ENCODE assay signal across 2 cellular contexts in genomic region chr19:19445288-19445687, GRCh38.
TF ChIP-seq lines count a peak whose summit lies in the region.

No MANE protein-coding gene starts in this region.

TF ChIP-seq in SK-N-SH, 30 proteins besides CTCF, POLR2A, EP300 and RAD21 (continued from another document):
- no peak for TF ChIP-seq MXI1 (IDR thresholded peaks at IDR 0.05; ENCODE audit: low read depth, low read length)
- no peak for TF ChIP-seq RXRA (IDR thresholded peaks at IDR 0.05; ENCODE audit: borderline replicate concordance, low read depth)
- no peak for TF ChIP-seq TAF1 (IDR thresholded peaks at IDR 0.05; ENCODE audit: borderline replicate concordance, low read depth, low read length)
- no peak for TF ChIP-seq ELF1 (IDR thresholded peaks at IDR 0.05)
- no peak for TF ChIP-seq RFX5 (IDR thresholded peaks at IDR 0.05; ENCODE audit: low read length)
- TF ChIP-seq POLR2AphosphoS5 (IDR thresholded peaks at IDR 0.05; ENCODE audit: low read depth, low read length): no peak
- TF ChIP-seq CHD2 (IDR thresholded peaks at IDR 0.05; ENCODE audit: low read length, partially characterized antibody): no peak
- TF ChIP-seq GATA2 (CRISPR knock-in tag; IDR thresholded peaks at IDR 0.05): no peak
- TF ChIP-seq SIN3A (IDR thresholded peaks at IDR 0.05; ENCODE audit: borderline replicate concordance, low read depth, low read length): no peak
- no peak for TF ChIP-seq MEF2A (IDR thresholded peaks at IDR 0.05; ENCODE audit: borderline replicate concordance, low read depth)
- TF ChIP-seq, protein P1, sequence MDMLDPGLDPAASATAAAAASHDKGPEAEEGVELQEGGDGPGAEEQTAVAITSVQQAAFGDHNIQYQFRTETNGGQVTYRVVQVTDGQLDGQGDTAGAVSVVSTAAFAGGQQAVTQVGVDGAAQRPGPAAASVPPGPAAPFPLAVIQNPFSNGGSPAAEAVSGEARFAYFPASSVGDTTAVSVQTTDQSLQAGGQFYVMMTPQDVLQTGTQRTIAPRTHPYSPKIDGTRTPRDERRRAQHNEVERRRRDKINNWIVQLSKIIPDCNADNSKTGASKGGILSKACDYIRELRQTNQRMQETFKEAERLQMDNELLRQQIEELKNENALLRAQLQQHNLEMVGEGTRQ (IDR thresholded peaks at IDR 0.05; ENCODE audit: borderline replicate concordance, low read depth, low read length): no peak
- TF ChIP-seq, protein P2, sequence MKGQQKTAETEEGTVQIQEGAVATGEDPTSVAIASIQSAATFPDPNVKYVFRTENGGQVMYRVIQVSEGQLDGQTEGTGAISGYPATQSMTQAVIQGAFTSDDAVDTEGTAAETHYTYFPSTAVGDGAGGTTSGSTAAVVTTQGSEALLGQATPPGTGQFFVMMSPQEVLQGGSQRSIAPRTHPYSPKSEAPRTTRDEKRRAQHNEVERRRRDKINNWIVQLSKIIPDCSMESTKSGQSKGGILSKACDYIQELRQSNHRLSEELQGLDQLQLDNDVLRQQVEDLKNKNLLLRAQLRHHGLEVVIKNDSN (IDR thresholded peaks at IDR 0.05; ENCODE audit: borderline replicate concordance, low read depth): no peak
- no peak for TF ChIP-seq FOSL2 (IDR thresholded peaks at IDR 0.05; ENCODE audit: borderline replicate concordance, low read depth)

TF ChIP-seq in SK-N-SH treated with all-trans-retinoic acid at 6 μM for 48 hours, 23 proteins besides CTCF, POLR2A, EP300 and RAD21 (continued from another document):
- TF ChIP-seq, protein P3, sequence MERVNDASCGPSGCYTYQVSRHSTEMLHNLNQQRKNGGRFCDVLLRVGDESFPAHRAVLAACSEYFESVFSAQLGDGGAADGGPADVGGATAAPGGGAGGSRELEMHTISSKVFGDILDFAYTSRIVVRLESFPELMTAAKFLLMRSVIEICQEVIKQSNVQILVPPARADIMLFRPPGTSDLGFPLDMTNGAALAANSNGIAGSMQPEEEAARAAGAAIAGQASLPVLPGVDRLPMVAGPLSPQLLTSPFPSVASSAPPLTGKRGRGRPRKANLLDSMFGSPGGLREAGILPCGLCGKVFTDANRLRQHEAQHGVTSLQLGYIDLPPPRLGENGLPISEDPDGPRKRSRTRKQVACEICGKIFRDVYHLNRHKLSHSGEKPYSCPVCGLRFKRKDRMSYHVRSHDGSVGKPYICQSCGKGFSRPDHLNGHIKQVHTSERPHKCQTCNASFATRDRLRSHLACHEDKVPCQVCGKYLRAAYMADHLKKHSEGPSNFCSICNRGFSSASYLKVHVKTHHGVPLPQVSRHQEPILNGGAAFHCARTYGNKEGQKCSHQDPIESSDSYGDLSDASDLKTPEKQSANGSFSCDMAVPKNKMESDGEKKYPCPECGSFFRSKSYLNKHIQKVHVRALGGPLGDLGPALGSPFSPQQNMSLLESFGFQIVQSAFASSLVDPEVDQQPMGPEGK (CRISPR knock-in tag; IDR thresholded peaks at IDR 0.05; ENCODE audit: borderline replicate concordance): no peak
- no peak for TF ChIP-seq OSR1 (CRISPR knock-in tag; IDR thresholded peaks at IDR 0.05)
- TF ChIP-seq, protein P4, sequence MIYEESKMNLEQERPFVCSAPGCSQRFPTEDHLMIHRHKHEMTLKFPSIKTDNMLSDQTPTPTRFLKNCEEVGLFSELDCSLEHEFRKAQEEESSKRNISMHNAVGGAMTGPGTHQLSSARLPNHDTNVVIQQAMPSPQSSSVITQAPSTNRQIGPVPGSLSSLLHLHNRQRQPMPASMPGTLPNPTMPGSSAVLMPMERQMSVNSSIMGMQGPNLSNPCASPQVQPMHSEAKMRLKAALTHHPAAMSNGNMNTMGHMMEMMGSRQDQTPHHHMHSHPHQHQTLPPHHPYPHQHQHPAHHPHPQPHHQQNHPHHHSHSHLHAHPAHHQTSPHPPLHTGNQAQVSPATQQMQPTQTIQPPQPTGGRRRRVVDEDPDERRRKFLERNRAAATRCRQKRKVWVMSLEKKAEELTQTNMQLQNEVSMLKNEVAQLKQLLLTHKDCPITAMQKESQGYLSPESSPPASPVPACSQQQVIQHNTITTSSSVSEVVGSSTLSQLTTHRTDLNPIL (CRISPR knock-in tag; IDR thresholded peaks at IDR 0.05; ENCODE audit: low read depth): no peak
- TF ChIP-seq RARB (CRISPR knock-in tag; IDR thresholded peaks at IDR 0.05): no peak
- TF ChIP-seq TOX (CRISPR knock-in tag; IDR thresholded peaks at IDR 0.05; ENCODE audit: borderline replicate concordance): no peak
- TF ChIP-seq, protein P5, sequence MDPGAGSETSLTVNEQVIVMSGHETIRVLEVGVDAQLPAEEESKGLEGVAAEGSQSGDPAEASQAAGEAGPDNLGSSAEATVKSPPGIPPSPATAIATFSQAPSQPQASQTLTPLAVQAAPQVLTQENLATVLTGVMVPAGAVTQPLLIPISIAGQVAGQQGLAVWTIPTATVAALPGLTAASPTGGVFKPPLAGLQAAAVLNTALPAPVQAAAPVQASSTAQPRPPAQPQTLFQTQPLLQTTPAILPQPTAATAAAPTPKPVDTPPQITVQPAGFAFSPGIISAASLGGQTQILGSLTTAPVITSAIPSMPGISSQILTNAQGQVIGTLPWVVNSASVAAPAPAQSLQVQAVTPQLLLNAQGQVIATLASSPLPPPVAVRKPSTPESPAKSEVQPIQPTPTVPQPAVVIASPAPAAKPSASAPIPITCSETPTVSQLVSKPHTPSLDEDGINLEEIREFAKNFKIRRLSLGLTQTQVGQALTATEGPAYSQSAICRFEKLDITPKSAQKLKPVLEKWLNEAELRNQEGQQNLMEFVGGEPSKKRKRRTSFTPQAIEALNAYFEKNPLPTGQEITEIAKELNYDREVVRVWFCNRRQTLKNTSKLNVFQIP (CRISPR knock-in tag; IDR thresholded peaks at IDR 0.05; ENCODE audit: borderline replicate concordance, low read depth): no peak
